In genomic region chr1:95655321-95656020, GRCh38 we compare ENCODE assay signal across 19 cellular contexts.
DNase-seq lines count a peak whose midpoint lies in the region; ATAC-seq, FAIRE-seq and TF ChIP-seq lines count a peak whose summit lies in the region.
"Had no signal": no experiment of that assay in that cellular context is flagged by ENCODE, and none has a peak within 500 bp of the region (broad histone marks: within the 10 kb centered on the region; RNA-seq: fewer than 3 reads in every experiment).

No MANE protein-coding gene starts in this region.

- no peaks in the 10 kb centered on the region for H3K36me3 Mint-ChIP-seq in neural progenitor cell

- no peaks in the 10 kb centered on the region for H3K9me3 Mint-ChIP-seq in neural progenitor cell

- peak; percentile 28 for DNase-seq in D341Med (ENCODE audit: low spot score)
- peak; percentile 20 for DNase-seq in NCI-H2171 treated with DMSO at 0.1 percent for 48 hours (lab: John Stamatoyannopoulos, UW)
- peak; percentile 49 for DNase-seq in SK-N-SH
- peak; percentile 13 for DNase-seq in neural progenitor cell (ENCODE audit: low spot score)
- no peak for DNase-seq in prostate gland (ENCODE audit: low spot score)
- DNase-seq in frontal cortex (ENCODE audit: low spot score in 2 of 2), result no peak
- no peak for DNase-seq in spleen
- DNase-seq: DMS153, MM.1S, NCI-H1092 treated with DMSO at 0.1 percent for 48 hours, NCI-H1694 treated with DMSO at 0.1 percent for 48 hours, NCI-H510A treated with DMSO at 0.1 percent for 48 hours, OCI-M1, RPMI8226, SW 1271 had no signal

- H3K27ac ChIP-seq in SK-N-SH (ENCODE audit: low read depth in 2 of 2, low read length in 1 of 2) (peak overlapping the region; percentile 30 to 100; a peak in 3 of 4 replicates), neural progenitor cell (no peak overlapping the region), prostate gland (no peak overlapping the region), spleen (no peak overlapping the region)
- H3K27ac ChIP-seq: A549, C4-2B had no signal

- TF ChIP-seq CTCF in SK-N-SH (IDR thresholded peaks at IDR 0.05), result no peak
- TF ChIP-seq CTCF in neural progenitor cell (IDR thresholded peaks at IDR 0.05), result no peak
- TF ChIP-seq CTCF in prostate gland (IDR thresholded peaks at IDR 0.05), result no peak
- TF ChIP-seq CTCF in spleen (IDR thresholded peaks at IDR 0.05 in 8 of 11, conservative IDR thresholded peaks at IDR 0.05 in 3 of 11), result no peak

- H2AFZ ChIP-seq in SK-N-SH (ENCODE audit: low read depth) (no peak overlapping the region), neural progenitor cell (replicated peaks) (no peak overlapping the region)

- WGBS in SK-N-SH (ENCODE audit: low lambda C conversion rate), result 7% methylated on average over 7 of the region's 7 CpGs
- WGBS in prostate gland, result 54% methylated on average over 7 of the region's 7 CpGs
- 64 to 69% (median 67%) methylated on average over 7 of the region's 7 CpGs for WGBS in spleen, 5 donors

- peaks cover 16% of the 10 kb centered on the region for H3K4me1 Mint-ChIP-seq in neural progenitor cell

- no peaks in the 10 kb centered on the region for H3K36me3 ChIP-seq in SK-N-SH (replicated peaks in 1 of 2; ENCODE audit: control insufficient read depth in 1 of 2, insufficient read depth in 2 of 2, low read length in 1 of 2)
- no peaks in the 10 kb centered on the region for H3K36me3 ChIP-seq in neural progenitor cell
- no peaks in the 10 kb centered on the region for H3K36me3 ChIP-seq in prostate gland
- H3K36me3 ChIP-seq in spleen, result no peaks in the 10 kb centered on the region

- H3K9ac ChIP-seq in SK-N-SH (no peak overlapping the region), neural progenitor cell (no peak overlapping the region)

- H3K79me2 ChIP-seq in SK-N-SH (ENCODE audit: insufficient read depth) (no peaks in the 10 kb centered on the region), neural progenitor cell (ENCODE audit: low read depth) (no peaks in the 10 kb centered on the region)

- H3F3A ChIP-seq in SK-N-SH (replicated peaks; ENCODE audit: insufficient read depth) (no peaks in the 10 kb centered on the region), neural progenitor cell (ENCODE audit: low read depth) (no peaks in the 10 kb centered on the region)

- H3K9me2 ChIP-seq in SK-N-SH, result no peaks in the 10 kb centered on the region

- no peaks in the 10 kb centered on the region for H3K27me3 Mint-ChIP-seq in neural progenitor cell (ENCODE audit: insufficient read depth, low read depth)

- no peak for TF ChIP-seq POLR2A in prostate gland (IDR thresholded peaks at IDR 0.05)
- no peak for TF ChIP-seq POLR2A in spleen (IDR thresholded peaks at IDR 0.05)

- intact Hi-C loops in prostate gland (cut with DNase I) (no loop called here), spleen (cut with DNase I; ENCODE audit: low total_unique reads) (no loop called here)

- ATAC-seq in GM21447 (IDR thresholded peaks at IDR 0.05; ENCODE audit: unreplicated experiment), result no peak
- ATAC-seq: A549 had no signal

- H3K4me3 ChIP-seq in SK-N-SH (ENCODE audit: low read depth in 2 of 2, low read length in 1 of 2) (no peak overlapping the region), neural progenitor cell (no peak overlapping the region), prostate gland (no peak overlapping the region), spleen (no peak overlapping the region)
- H3K4me3 ChIP-seq: A549 had no signal

- no peak for FAIRE-seq in frontal cortex (lab: Jason Lieb, UNC)
- FAIRE-seq: A549, GM12892 had no signal

- peak overlapping the region; percentile 87 for H3K27ac Mint-ChIP-seq in neural progenitor cell

- peak; percentile 39 for TF ChIP-seq RAD21 in SK-N-SH (IDR thresholded peaks at IDR 0.05; ENCODE audit: low read length)

- TF ChIP-seq EP300 in SK-N-SH (IDR thresholded peaks at IDR 0.05; ENCODE audit: borderline replicate concordance in 1 of 2, low read depth in 1 of 2, low read length in 1 of 2), result peak in 1 of 2 experiments; percentile 97; a peak in 2 of 4 replicates

- POLR2A ChIA-PET in SK-N-SH (lab: Yijun Ruan, JAX), result interaction anchor here (0.6 to 4.5 kb wide), 15 partner anchors 13 to 1413 kb away, joined by 3 to 35 read pairs (median 5); no protein-coding TSS in a partner anchor

- H3K4me1 ChIP-seq in SK-N-SH (ENCODE audit: control insufficient read depth in 1 of 2, insufficient read depth in 2 of 2, low read depth in 1 of 2, low read length in 1 of 2) (peaks cover 0 to 29% of the 10 kb centered on the region in 2 experiments; a peak in 2 of 4 replicates), neural progenitor cell (peaks cover 6% of the 10 kb centered on the region), prostate gland (replicated peaks) (no peaks in the 10 kb centered on the region), spleen (no peaks in the 10 kb centered on the region)
- H3K4me1 ChIP-seq: A549 had no signal

- no peaks in the 10 kb centered on the region for H4K20me1 ChIP-seq in SK-N-SH (ENCODE audit: insufficient read depth)
- H4K20me1 ChIP-seq in neural progenitor cell (ENCODE audit: low read depth), result no peaks in the 10 kb centered on the region

- H3K9me3 ChIP-seq in SK-N-SH (no peaks in the 10 kb centered on the region), neural progenitor cell (ENCODE audit: low read depth) (no peaks in the 10 kb centered on the region), prostate gland (no peaks in the 10 kb centered on the region), spleen (no peaks in the 10 kb centered on the region)
- H3K9me3 ChIP-seq: A549 had no signal

- CTCF ChIA-PET in SK-N-SH (lab: Yijun Ruan, JAX), result interaction anchor here (0.7 to 3.9 kb wide), 4 partner anchors 245 to 612 kb away, joined by 3 to 26 read pairs (median 4); no protein-coding TSS in a partner anchor

- H3K4me2 ChIP-seq in SK-N-SH, result no peak overlapping the region
- H3K4me2 ChIP-seq in neural progenitor cell, result no peak overlapping the region
- H3K4me2 ChIP-seq: A549 had no signal

- no peaks in the 10 kb centered on the region for H3K27me3 ChIP-seq in SK-N-SH (ENCODE audit: insufficient read depth)
- no peaks in the 10 kb centered on the region for H3K27me3 ChIP-seq in neural progenitor cell
- H3K27me3 ChIP-seq in prostate gland (replicated peaks; ENCODE audit: insufficient read depth), result no peaks in the 10 kb centered on the region
- H3K27me3 ChIP-seq in spleen (replicated peaks in 1 of 7), result no peaks in the 10 kb centered on the region

- no peak overlapping the region for H3K4me3 Mint-ChIP-seq in neural progenitor cell

TF ChIP-seq in SK-N-SH, 30 proteins besides CTCF, POLR2A, EP300 and RAD21 (continues in another document):
- TF ChIP-seq FOSL2 (IDR thresholded peaks at IDR 0.05; ENCODE audit: borderline replicate concordance, low read depth) (no peak), NRF1 (IDR thresholded peaks at IDR 0.05; ENCODE audit: low read depth, low read length) (no peak), PBX3 (IDR thresholded peaks at IDR 0.05) (no peak), GABPA (IDR thresholded peaks at IDR 0.05; ENCODE audit: low read depth) (no peak), ELF1 (IDR thresholded peaks at IDR 0.05) (no peak), JUND (IDR thresholded peaks at IDR 0.05) (no peak), TAF1 (IDR thresholded peaks at IDR 0.05; ENCODE audit: borderline replicate concordance, low read depth, low read length) (no peak), GATA2 (CRISPR knock-in tag; IDR thresholded peaks at IDR 0.05) (peak; percentile 83), RFX5 (IDR thresholded peaks at IDR 0.05; ENCODE audit: low read length) (no peak)
- TF ChIP-seq, protein P1, sequence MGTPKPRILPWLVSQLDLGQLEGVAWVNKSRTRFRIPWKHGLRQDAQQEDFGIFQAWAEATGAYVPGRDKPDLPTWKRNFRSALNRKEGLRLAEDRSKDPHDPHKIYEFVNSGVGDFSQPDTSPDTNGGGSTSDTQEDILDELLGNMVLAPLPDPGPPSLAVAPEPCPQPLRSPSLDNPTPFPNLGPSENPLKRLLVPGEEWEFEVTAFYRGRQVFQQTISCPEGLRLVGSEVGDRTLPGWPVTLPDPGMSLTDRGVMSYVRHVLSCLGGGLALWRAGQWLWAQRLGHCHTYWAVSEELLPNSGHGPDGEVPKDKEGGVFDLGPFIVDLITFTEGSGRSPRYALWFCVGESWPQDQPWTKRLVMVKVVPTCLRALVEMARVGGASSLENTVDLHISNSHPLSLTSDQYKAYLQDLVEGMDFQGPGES (IDR thresholded peaks at IDR 0.05; ENCODE audit: low read depth, low read length), result no peak
- TF ChIP-seq, protein P2, sequence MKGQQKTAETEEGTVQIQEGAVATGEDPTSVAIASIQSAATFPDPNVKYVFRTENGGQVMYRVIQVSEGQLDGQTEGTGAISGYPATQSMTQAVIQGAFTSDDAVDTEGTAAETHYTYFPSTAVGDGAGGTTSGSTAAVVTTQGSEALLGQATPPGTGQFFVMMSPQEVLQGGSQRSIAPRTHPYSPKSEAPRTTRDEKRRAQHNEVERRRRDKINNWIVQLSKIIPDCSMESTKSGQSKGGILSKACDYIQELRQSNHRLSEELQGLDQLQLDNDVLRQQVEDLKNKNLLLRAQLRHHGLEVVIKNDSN (IDR thresholded peaks at IDR 0.05; ENCODE audit: borderline replicate concordance, low read depth), result no peak
- TF ChIP-seq, protein P3, sequence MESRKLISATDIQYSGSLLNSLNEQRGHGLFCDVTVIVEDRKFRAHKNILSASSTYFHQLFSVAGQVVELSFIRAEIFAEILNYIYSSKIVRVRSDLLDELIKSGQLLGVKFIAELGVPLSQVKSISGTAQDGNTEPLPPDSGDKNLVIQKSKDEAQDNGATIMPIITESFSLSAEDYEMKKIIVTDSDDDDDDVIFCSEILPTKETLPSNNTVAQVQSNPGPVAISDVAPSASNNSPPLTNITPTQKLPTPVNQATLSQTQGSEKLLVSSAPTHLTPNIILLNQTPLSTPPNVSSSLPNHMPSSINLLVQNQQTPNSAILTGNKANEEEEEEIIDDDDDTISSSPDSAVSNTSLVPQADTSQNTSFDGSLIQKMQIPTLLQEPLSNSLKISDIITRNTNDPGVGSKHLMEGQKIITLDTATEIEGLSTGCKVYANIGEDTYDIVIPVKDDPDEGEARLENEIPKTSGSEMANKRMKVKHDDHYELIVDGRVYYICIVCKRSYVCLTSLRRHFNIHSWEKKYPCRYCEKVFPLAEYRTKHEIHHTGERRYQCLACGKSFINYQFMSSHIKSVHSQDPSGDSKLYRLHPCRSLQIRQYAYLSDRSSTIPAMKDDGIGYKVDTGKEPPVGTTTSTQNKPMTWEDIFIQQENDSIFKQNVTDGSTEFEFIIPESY (IDR thresholded peaks at IDR 0.05; ENCODE audit: borderline replicate concordance, low read depth), result no peak

Comparison
In these comparisons a context has a peak if more than half of its experiments do, and no peak if none do; other contexts are left out.
1. DNase-seq: peak in D341Med (single experiment), NCI-H2171 treated with DMSO at 0.1 percent for 48 hours (single experiment), SK-N-SH (single experiment) and neural progenitor cell (single experiment); none in prostate gland (single experiment), frontal cortex (0 of 2) and spleen (single experiment).
2. H3K27ac ChIP-seq: peak in SK-N-SH (2 of 2); none in neural progenitor cell (single experiment), prostate gland (0 of 2) and spleen (0 of 8).